9 cellular contexts compared by ENCODE assay signal in the genomic region with DNA sequence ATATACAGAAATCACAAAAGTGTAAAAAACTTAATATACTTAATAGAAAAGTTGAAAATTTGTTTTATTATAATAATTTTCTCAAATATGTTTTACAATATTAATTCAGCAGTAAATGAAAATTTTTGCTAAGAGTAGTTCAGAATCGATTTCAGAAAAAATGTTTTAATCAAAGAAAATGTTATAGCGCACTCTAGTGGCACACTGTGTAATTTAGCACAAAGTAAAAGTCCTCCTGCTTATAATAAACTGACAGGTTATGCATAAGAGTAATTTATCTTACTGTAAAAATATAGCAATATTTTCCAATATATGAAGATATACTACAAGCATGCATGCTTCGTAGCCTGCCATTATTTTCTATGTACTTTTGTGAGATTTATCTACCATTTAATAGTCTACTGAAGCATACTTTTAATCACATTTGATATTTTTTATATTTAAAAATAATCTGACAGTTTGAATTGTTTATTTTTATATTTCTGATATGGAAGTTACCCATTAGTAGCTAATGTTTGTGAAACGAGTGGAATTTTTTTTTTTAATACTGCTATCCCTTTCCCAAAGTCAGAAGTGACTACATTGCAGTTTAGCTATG.
DNase-seq lines count a peak whose midpoint lies in the region; ATAC-seq and TF ChIP-seq lines count a peak whose summit lies in the region.
"Had no signal": no experiment of that assay in that cellular context is flagged by ENCODE, and none has a peak within 500 bp of the region (broad histone marks: within the 10 kb centered on the region; RNA-seq: fewer than 3 reads in every experiment).

No MANE protein-coding gene starts in this region.

- POLR2A ChIA-PET in activated CD4-positive, alpha-beta memory T cell treated with anti-CD3 and anti-CD28 coated beads for 36 hours (lab: Charles Lee), result no interaction called here

- TF ChIP-seq CTCF in GM12872 (IDR thresholded peaks at IDR 0.05; ENCODE audit: insufficient read depth, low read depth, low read length), result peak; percentile 25; the same call in 2 of the 3 replicates

- DNase-seq in ACHN (peak; percentile 16), OCI-M1 (lab: John Stamatoyannopoulos, UW) (peak; percentile 47), foreskin melanocyte (peak; percentile 0), A172 (ENCODE audit: low spot score) (no peak)
- no peak for DNase-seq in activated CD4-positive, alpha-beta memory T cell treated with anti-CD3 and anti-CD28 coated beads for 36 hours
- DNase-seq: naive B cell had no signal

- H3K27me3 Mint-ChIP-seq in activated CD4-positive, alpha-beta memory T cell treated with anti-CD3 and anti-CD28 coated beads for 36 hours, result no peaks in the 10 kb centered on the region
- no peaks in the 10 kb centered on the region for H3K27me3 Mint-ChIP-seq in stimulated activated memory B cell treated with anti-CD40 and anti-IgM and Interleukin-4, amounts not matched to agents 10 μg/mL and 1 μg/mL and 100 μg/mL, for 72 hours
- H3K27me3 Mint-ChIP-seq: naive B cell had no signal

- intact Hi-C loops in activated CD4-positive, alpha-beta memory T cell treated with anti-CD3 and anti-CD28 coated beads for 36 hours (cut with micrococcal nuclease), result loop anchor here (10.0 kb wide), 1 partner anchor 1165 kb away; no protein-coding TSS in a partner anchor

- H3K4me1 Mint-ChIP-seq in activated CD4-positive, alpha-beta memory T cell treated with anti-CD3 and anti-CD28 coated beads for 36 hours (ENCODE audit: low read depth), result no peaks in the 10 kb centered on the region
- H3K4me1 Mint-ChIP-seq in stimulated activated memory B cell treated with anti-CD40 and anti-IgM and Interleukin-4, amounts not matched to agents 10 μg/mL and 1 μg/mL and 100 μg/mL, for 72 hours, result no peaks in the 10 kb centered on the region
- H3K4me1 Mint-ChIP-seq: naive B cell had no signal

- no peak overlapping the region for H3K27ac Mint-ChIP-seq in activated CD4-positive, alpha-beta memory T cell treated with anti-CD3 and anti-CD28 coated beads for 36 hours
- H3K27ac Mint-ChIP-seq in stimulated activated memory B cell treated with anti-CD40 and anti-IgM and Interleukin-4, amounts not matched to agents 10 μg/mL and 1 μg/mL and 100 μg/mL, for 72 hours, result no peak overlapping the region
- H3K27ac Mint-ChIP-seq: naive B cell had no signal

- H3K36me3 Mint-ChIP-seq in activated CD4-positive, alpha-beta memory T cell treated with anti-CD3 and anti-CD28 coated beads for 36 hours, result no peaks in the 10 kb centered on the region
- no peaks in the 10 kb centered on the region for H3K36me3 Mint-ChIP-seq in stimulated activated memory B cell treated with anti-CD40 and anti-IgM and Interleukin-4, amounts not matched to agents 10 μg/mL and 1 μg/mL and 100 μg/mL, for 72 hours
- H3K36me3 Mint-ChIP-seq: naive B cell had no signal

- no peaks in the 10 kb centered on the region for H3K9me3 Mint-ChIP-seq in activated CD4-positive, alpha-beta memory T cell treated with anti-CD3 and anti-CD28 coated beads for 36 hours
- H3K9me3 Mint-ChIP-seq in stimulated activated memory B cell treated with anti-CD40 and anti-IgM and Interleukin-4, amounts not matched to agents 10 μg/mL and 1 μg/mL and 100 μg/mL, for 72 hours, result no peaks in the 10 kb centered on the region

- CTCF ChIA-PET in activated CD4-positive, alpha-beta memory T cell treated with anti-CD3 and anti-CD28 coated beads for 36 hours (lab: Charles Lee), result no interaction called here

- no peak overlapping the region for H3K4me3 Mint-ChIP-seq in activated CD4-positive, alpha-beta memory T cell treated with anti-CD3 and anti-CD28 coated beads for 36 hours
- no peak overlapping the region for H3K4me3 Mint-ChIP-seq in stimulated activated memory B cell treated with anti-CD40 and anti-IgM and Interleukin-4, amounts not matched to agents 10 μg/mL and 1 μg/mL and 100 μg/mL, for 72 hours
- H3K4me3 Mint-ChIP-seq: naive B cell had no signal

- in situ Hi-C loops in ACHN (cut with HindIII; ENCODE audit: low pct_ligation_motif_present, low pct_unique_long_range_greater_than_20kb, low sequenced_read_pairs), result no loop called here

- ATAC-seq in HG03469 (IDR thresholded peaks at IDR 0.05; ENCODE audit: unreplicated experiment), result no peak
- no peak for ATAC-seq in stimulated activated memory B cell treated with anti-CD40 and anti-IgM and Interleukin-4, amounts not matched to agents 10 μg/mL and 1 μg/mL and 100 μg/mL, for 72 hours

Comparison
In these comparisons a context has a peak if more than half of its experiments do, and no peak if none do; other contexts are left out.
1. DNase-seq: peak in ACHN (single experiment), OCI-M1 (single experiment) and foreskin melanocyte (single experiment); none in activated CD4-positive, alpha-beta memory T cell treated with anti-CD3 and anti-CD28 coated beads for 36 hours (single experiment) and A172 (single experiment).